In genomic region chr2:72220170-72220569, GRCh38 we compare ENCODE assay signal across 13 cellular contexts.
DNase-seq lines count a peak whose midpoint lies in the region; ATAC-seq, FAIRE-seq and TF ChIP-seq lines count a peak whose summit lies in the region.
"Had no signal": no experiment of that assay in that cellular context is flagged by ENCODE, and none has a peak within 500 bp of the region (broad histone marks: within the 10 kb centered on the region; RNA-seq: fewer than 3 reads in every experiment).

No MANE protein-coding gene starts in this region.

- H4K91ac ChIP-seq in neuronal stem cell (ENCODE audit: low read depth, low read length, poor library complexity): no peak overlapping the region

- no peak overlapping the region for H3K4me2 ChIP-seq in Loucy (ENCODE audit: low read depth, low read length, poor library complexity, severe bottlenecking)
- no peak overlapping the region for H3K4me2 ChIP-seq in neuronal stem cell (ENCODE audit: insufficient read depth, low read length, poor library complexity, severe bottlenecking)

- WGBS in neuronal stem cell (ENCODE audit: extremely low coverage in 2 of 2, insufficient read length in 2 of 2, insufficient replicate concordance in 1 of 2), 2 donors: no CpG with 5 or more reads among the region's 2 CpGs

- H3K36me3 ChIP-seq in Loucy (ENCODE audit: insufficient read depth, low read length): no peaks in the 10 kb centered on the region
- no peaks in the 10 kb centered on the region for H3K36me3 ChIP-seq in neuronal stem cell (replicated peaks in 1 of 2; ENCODE audit: control insufficient read depth in 2 of 2, insufficient read depth in 2 of 2, low read length in 2 of 2)
- H3K36me3 ChIP-seq: colonic mucosa had no signal

- no peak for TF ChIP-seq POLR2A in H54 (IDR thresholded peaks at IDR 0.05; ENCODE audit: low read depth, low read length)

- H3K4me1 ChIP-seq in Loucy (ENCODE audit: insufficient read depth, low read length, poor library complexity, severe bottlenecking) (no peaks in the 10 kb centered on the region), neuronal stem cell (ENCODE audit: control insufficient read depth in 2 of 2, insufficient read depth in 1 of 2, low read depth in 1 of 2, low read length in 2 of 2) (peaks cover 0 to 2% of the 10 kb centered on the region in 2 donors)
- H3K4me1 ChIP-seq: colonic mucosa had no signal

- no peak overlapping the region for H3K14ac ChIP-seq in neuronal stem cell (ENCODE audit: low read length)

- FAIRE-seq in H54 (lab: Jason Lieb, UNC): no peak
- FAIRE-seq: kidney had no signal

- no peak overlapping the region for H2BK15ac ChIP-seq in neuronal stem cell (ENCODE audit: low read length)

- H3K27ac ChIP-seq in neuronal stem cell (replicated peaks; ENCODE audit: low read length): no peak overlapping the region
- H3K27ac ChIP-seq: colonic mucosa had no signal

- no peaks in the 10 kb centered on the region for H3K79me1 ChIP-seq in neuronal stem cell (ENCODE audit: low read depth, low read length)

- H2AFZ ChIP-seq in Loucy (ENCODE audit: low read length) (no peak overlapping the region), neuronal stem cell (ENCODE audit: low read length) (no peak overlapping the region)

- H3K27me3 ChIP-seq in Loucy (ENCODE audit: insufficient read depth, low read length, poor library complexity, severe bottlenecking) (no peaks in the 10 kb centered on the region), neuronal stem cell (ENCODE audit: control insufficient read depth in 3 of 3, insufficient read depth in 3 of 3, low read depth in 1 of 3, low read length in 3 of 3) (no peaks in the 10 kb centered on the region)
- H3K27me3 ChIP-seq: colonic mucosa had no signal

- H3K9me2 ChIP-seq in Loucy (replicated peaks; ENCODE audit: low read depth, low read length): no peaks in the 10 kb centered on the region

- H2AK5ac ChIP-seq in neuronal stem cell (ENCODE audit: low read depth, low read length): no peak overlapping the region

- no peaks in the 10 kb centered on the region for H3K79me2 ChIP-seq in Loucy (ENCODE audit: insufficient read depth, low read length)

- TF ChIP-seq CTCF in Loucy (conservative IDR thresholded peaks at IDR 0.05; ENCODE audit: low read length) (peak; percentile 62), astrocyte of the spinal cord (IDR thresholded peaks at IDR 0.05; ENCODE audit: low read depth, low read length) (peak; percentile 26)

- H4K20me1 ChIP-seq in Loucy (ENCODE audit: insufficient read depth, low read length, poor library complexity, severe bottlenecking): no peaks in the 10 kb centered on the region

- peak; percentile 21 for DNase-seq in NCI-H146 (lab: John Stamatoyannopoulos, UW)
- DNase-seq in NCI-H146 treated with DMSO at 0.1 percent for 48 hours (lab: John Stamatoyannopoulos, UW; ENCODE audit: unreplicated experiment): no peak
- DNase-seq in astrocyte of the spinal cord (ENCODE audit: low read depth, low spot score): no peak
- DNase-seq in neuronal stem cell (ENCODE audit: low spot score): peak; percentile 5
- no peak for DNase-seq in NCI-H2081 (lab: John Stamatoyannopoulos, UW)
- no peak for DNase-seq in H54 (ENCODE audit: insufficient read length, low spot score)
- DNase-seq: activated CD4-positive, alpha-beta T cell treated with anti-CD3 and anti-CD28 coated beads, Interleukin-2, amount 50 U/mL, for 48 hours; colonic mucosa; kidney; NCI-H510A; stimulated activated naive CD4-positive, alpha-beta T cell treated with Interleukin-2 at 50 U/mL for 16 hours had no signal

- no peak overlapping the region for H3K4ac ChIP-seq in neuronal stem cell (ENCODE audit: low read length)

- H4K8ac ChIP-seq in neuronal stem cell (ENCODE audit: low read depth, low read length): no peak overlapping the region

- in situ Hi-C loops in astrocyte of the spinal cord (cut with HindIII; ENCODE audit: low sequenced_read_pairs): no loop called here

- H2BK120ac ChIP-seq in neuronal stem cell (ENCODE audit: low read depth, low read length): no peak overlapping the region

- no peak overlapping the region for H2BK12ac ChIP-seq in neuronal stem cell (ENCODE audit: low read length)

- no peak overlapping the region for H3K4me3 ChIP-seq in Loucy (ENCODE audit: low read length, poor library complexity, severe bottlenecking)
- H3K4me3 ChIP-seq in astrocyte of the spinal cord (ENCODE audit: low read depth, low read length): no peak overlapping the region
- no peak overlapping the region for H3K4me3 ChIP-seq in neuronal stem cell (ENCODE audit: low read length in 2 of 2)
- H3K4me3 ChIP-seq: colonic mucosa had no signal

- H3K9me3 ChIP-seq in Loucy (ENCODE audit: insufficient read depth, low read depth, low read length): no peaks in the 10 kb centered on the region
- peaks cover 0 to 2% of the 10 kb centered on the region in 2 donors for H3K9me3 ChIP-seq in neuronal stem cell (replicated peaks in 1 of 2; ENCODE audit: control insufficient read depth in 2 of 2, insufficient read depth in 1 of 2, low read depth in 1 of 2, low read length in 2 of 2)
- H3K9me3 ChIP-seq: colonic mucosa had no signal

- ATAC-seq in GM18519 (IDR thresholded peaks at IDR 0.05; ENCODE audit: low FRiP score, unreplicated experiment): no peak

- no peaks in the 10 kb centered on the region for H3F3A ChIP-seq in Loucy (ENCODE audit: low read depth)

- no peak overlapping the region for H2BK5ac ChIP-seq in neuronal stem cell (ENCODE audit: low read length)

- no peak overlapping the region for H3K23ac ChIP-seq in neuronal stem cell (ENCODE audit: low read depth, low read length, poor library complexity)

- H3K18ac ChIP-seq in neuronal stem cell (ENCODE audit: low read length): no peak overlapping the region

- H3K9ac ChIP-seq in Loucy (ENCODE audit: low read depth, low read length, poor library complexity, severe bottlenecking) (no peak overlapping the region), neuronal stem cell (ENCODE audit: low read depth, low read length, poor library complexity) (no peak overlapping the region)

Comparison
In these comparisons a context has a peak if more than half of its experiments do, and no peak if none do; other contexts are left out.
1. DNase-seq: peak in NCI-H146 (single experiment) and neuronal stem cell (single experiment); none in NCI-H146 treated with DMSO at 0.1 percent for 48 hours (single experiment), astrocyte of the spinal cord (single experiment), NCI-H2081 (0 of 2) and H54 (single experiment).